ENCODE assay signal across 8 cellular contexts in genomic region chr16:85234310-85235235, GRCh38.
DNase-seq lines count a peak whose midpoint lies in the region; ATAC-seq and TF ChIP-seq lines count a peak whose summit lies in the region.

No MANE protein-coding gene starts in this region.

- H3K4me1 Mint-ChIP-seq in Caco-2 (ENCODE audit: low read depth, unreplicated experiment), result no peaks in the 10 kb centered on the region
- peaks cover 4% of the 10 kb centered on the region for H3K4me1 Mint-ChIP-seq in activated CD8-positive, alpha-beta T cell treated with anti-CD3 and anti-CD28 coated beads for 36 hours (ENCODE audit: low read depth)

- H2BK12ac ChIP-seq in neuronal stem cell (ENCODE audit: low read length), result peak overlapping the region; percentile 59

- no peak for ATAC-seq in activated CD8-positive, alpha-beta T cell treated with anti-CD3 and anti-CD28 coated beads for 36 hours

- H3K36me3 ChIP-seq in Caco-2 (ENCODE audit: control insufficient read depth, insufficient read depth, low read length), result no peaks in the 10 kb centered on the region
- peaks cover 2% of the 10 kb centered on the region for H3K36me3 ChIP-seq in fibroblast of lung (ENCODE audit: control insufficient read depth, insufficient read depth, low read length)
- no peaks in the 10 kb centered on the region for H3K36me3 ChIP-seq in neuronal stem cell (replicated peaks in 1 of 2; ENCODE audit: control insufficient read depth in 2 of 2, insufficient read depth in 2 of 2, low read length in 2 of 2)

- H3K4me2 ChIP-seq in fibroblast of lung (ENCODE audit: extremely low read depth, insufficient read depth, low read length) (peak overlapping the region; percentile 71), neuronal stem cell (ENCODE audit: insufficient read depth, low read length, poor library complexity, severe bottlenecking) (peak overlapping the region; percentile 98)

- no peaks in the 10 kb centered on the region for H3K36me3 Mint-ChIP-seq in Caco-2 (ENCODE audit: insufficient read depth, unreplicated experiment)
- no peaks in the 10 kb centered on the region for H3K36me3 Mint-ChIP-seq in activated CD8-positive, alpha-beta T cell treated with anti-CD3 and anti-CD28 coated beads for 36 hours (ENCODE audit: low read depth)

- no peak overlapping the region for H4K8ac ChIP-seq in neuronal stem cell (ENCODE audit: low read depth, low read length)

- POLR2A ChIA-PET in Caco-2 (lab: Charles Lee), result no interaction called here
- POLR2A ChIA-PET in activated CD8-positive, alpha-beta T cell treated with anti-CD3 and anti-CD28 coated beads for 36 hours (lab: Charles Lee), result interaction anchor here (1.0 kb wide), 1 partner anchor 56 kb away, joined by 3 read pairs; no protein-coding TSS in a partner anchor

- H3K27ac Mint-ChIP-seq in Caco-2 (ENCODE audit: unreplicated experiment), result no peak overlapping the region
- no peak overlapping the region for H3K27ac Mint-ChIP-seq in activated CD8-positive, alpha-beta T cell treated with anti-CD3 and anti-CD28 coated beads for 36 hours

- H3K4me3 Mint-ChIP-seq in Caco-2 (ENCODE audit: unreplicated experiment), result peak overlapping the region; percentile 17
- no peak overlapping the region for H3K4me3 Mint-ChIP-seq in activated CD8-positive, alpha-beta T cell treated with anti-CD3 and anti-CD28 coated beads for 36 hours

- no peak overlapping the region for H2BK120ac ChIP-seq in neuronal stem cell (ENCODE audit: low read depth, low read length)

- peak in 1 of 2 experiments; percentile 39 for DNase-seq in Caco-2
- peak; percentile 71 for DNase-seq in NCI-H524 treated with DMSO at 0.1 percent for 48 hours (lab: John Stamatoyannopoulos, UW)
- peak; percentile 88 to 90 for DNase-seq in fibroblast of lung (ENCODE audit: low read depth in 2 of 2)
- DNase-seq in neuronal stem cell (ENCODE audit: low spot score), result peak; percentile 91
- DNase-seq in activated CD8-positive, alpha-beta T cell treated with anti-CD3 and anti-CD28 coated beads for 36 hours, result no peak
- no peak for DNase-seq in stimulated activated CD4-positive, alpha-beta T cell treated with anti-CD3 and anti-CD28 coated beads, Interleukin-15, amount 100 ng/mL, for 24 hours
- DNase-seq in cortex of kidney (lab: John Stamatoyannopoulos, UW), result no peak
- DNase-seq in NOMO-1 treated with DMSO at 0.1 percent for 48 hours (lab: John Stamatoyannopoulos, UW; ENCODE audit: unreplicated experiment), result no peak

- H3K4me1 ChIP-seq in Caco-2 (0 out of 2 replicates have a peak, but pooled peaks cover 4% of the 10 kb centered on the region), fibroblast of lung (ENCODE audit: control insufficient read depth, extremely low read depth, insufficient read depth, low read length) (peaks cover 39% of the 10 kb centered on the region), neuronal stem cell (ENCODE audit: control insufficient read depth in 2 of 2, insufficient read depth in 1 of 2, low read depth in 1 of 2, low read length in 2 of 2) (peaks cover 26 to 28% of the 10 kb centered on the region in 2 donors)

- peak overlapping the region; percentile 97 for H3K18ac ChIP-seq in neuronal stem cell (ENCODE audit: low read length)

- H3K9ac ChIP-seq in fibroblast of lung (ENCODE audit: insufficient read depth, low read length) (peak overlapping the region; percentile 62), neuronal stem cell (ENCODE audit: low read depth, low read length, poor library complexity) (no peak overlapping the region)

- peak overlapping the region; percentile 69 for H3K27ac ChIP-seq in fibroblast of lung (ENCODE audit: insufficient read depth, low read length)
- peak overlapping the region; percentile 87 for H3K27ac ChIP-seq in neuronal stem cell (replicated peaks; ENCODE audit: low read length)

- H3K27me3 Mint-ChIP-seq in Caco-2 (ENCODE audit: insufficient read depth, unreplicated experiment), result no peaks in the 10 kb centered on the region
- H3K27me3 Mint-ChIP-seq in activated CD8-positive, alpha-beta T cell treated with anti-CD3 and anti-CD28 coated beads for 36 hours, result peaks cover 14% of the 10 kb centered on the region

- H3K79me1 ChIP-seq in neuronal stem cell (ENCODE audit: low read depth, low read length), result peaks cover 2% of the 10 kb centered on the region

- no CpG with 5 or more reads among the region's 36 CpGs for WGBS in neuronal stem cell (ENCODE audit: extremely low coverage in 2 of 2, insufficient read length in 2 of 2, insufficient replicate concordance in 1 of 2), 2 donors

- CTCF ChIA-PET in Caco-2 (lab: Charles Lee), result no interaction called here
- CTCF ChIA-PET in activated CD8-positive, alpha-beta T cell treated with anti-CD3 and anti-CD28 coated beads for 36 hours (lab: Charles Lee), result no interaction called here

- H2AFZ ChIP-seq in fibroblast of lung (ENCODE audit: low read length) (no peak overlapping the region), neuronal stem cell (ENCODE audit: low read length) (peak overlapping the region; percentile 77)

- peaks cover 11% of the 10 kb centered on the region for H3K9me3 Mint-ChIP-seq in Caco-2 (ENCODE audit: unreplicated experiment)
- H3K9me3 Mint-ChIP-seq in activated CD8-positive, alpha-beta T cell treated with anti-CD3 and anti-CD28 coated beads for 36 hours, result no peaks in the 10 kb centered on the region

- H4K20me1 ChIP-seq in fibroblast of lung (ENCODE audit: control insufficient read depth, extremely low read depth, insufficient read depth, low read length), result no peaks in the 10 kb centered on the region

- H3K4ac ChIP-seq in neuronal stem cell (ENCODE audit: low read length), result peak overlapping the region; percentile 40

- peak overlapping the region; percentile 56 for H3K23ac ChIP-seq in neuronal stem cell (ENCODE audit: low read depth, low read length, poor library complexity)

- H4K91ac ChIP-seq in neuronal stem cell (ENCODE audit: low read depth, low read length, poor library complexity), result no peak overlapping the region

- no TSS peak for BruUV-seq in Caco-2 (replicated peaks; lab: Mats Ljungman, UMichigan)

- H2BK5ac ChIP-seq in neuronal stem cell (ENCODE audit: low read length), result no peak overlapping the region

- H3K14ac ChIP-seq in neuronal stem cell (ENCODE audit: low read length), result no peak overlapping the region

- H3K9me3 ChIP-seq in Caco-2, result no peaks in the 10 kb centered on the region
- no peaks in the 10 kb centered on the region for H3K9me3 ChIP-seq in fibroblast of lung (ENCODE audit: control insufficient read depth, insufficient read depth, low read depth, low read length)
- no peaks in the 10 kb centered on the region for H3K9me3 ChIP-seq in neuronal stem cell (replicated peaks in 1 of 2; ENCODE audit: control insufficient read depth in 2 of 2, insufficient read depth in 1 of 2, low read depth in 1 of 2, low read length in 2 of 2)

- TF ChIP-seq CTCF in Caco-2 (IDR thresholded peaks at IDR 0.05; ENCODE audit: insufficient read depth in 1 of 2, low read depth in 1 of 2, low read length in 1 of 2, severe bottlenecking in 1 of 2, unreplicated experiment in 1 of 2) (no peak), fibroblast of lung (conservative IDR thresholded peaks at IDR 0.05 in 1 of 2, IDR thresholded peaks at IDR 0.05 in 1 of 2; ENCODE audit: low read depth in 1 of 2, low read length in 2 of 2) (peak in 1 of 2 donors; percentile 20)
- no peak for TF ChIP-seq CTCF in activated CD8-positive, alpha-beta T cell treated with anti-CD3 and anti-CD28 coated beads for 36 hours (IDR thresholded peaks at IDR 0.05)

- H3K4me3 ChIP-seq in Caco-2 (ENCODE audit: low read depth, low read length), result no peak overlapping the region
- peak overlapping the region in 3 of 4 experiments; percentile 1 to 49 (median 17) for H3K4me3 ChIP-seq in fibroblast of lung (replicated peaks in 1 of 4; ENCODE audit: control extremely low read depth in 1 of 4, insufficient read depth in 1 of 4, low read depth in 3 of 4, low read length in 4 of 4)
- peak overlapping the region in 1 of 2 donors; percentile 39 for H3K4me3 ChIP-seq in neuronal stem cell (ENCODE audit: low read length in 2 of 2)

- intact Hi-C loops in Caco-2 (cut with micrococcal nuclease; ENCODE audit: unreplicated experiment), result no loop called here
- intact Hi-C loops in activated CD8-positive, alpha-beta T cell treated with anti-CD3 and anti-CD28 coated beads for 36 hours (cut with micrococcal nuclease), result no loop called here

- H2BK15ac ChIP-seq in neuronal stem cell (ENCODE audit: low read length), result peak overlapping the region; percentile 90

- H2AK5ac ChIP-seq in neuronal stem cell (ENCODE audit: low read depth, low read length), result peak overlapping the region; percentile 89

- no peaks in the 10 kb centered on the region for H3K79me2 ChIP-seq in fibroblast of lung (ENCODE audit: control insufficient read depth, insufficient read depth, low read length)

- H3K27me3 ChIP-seq in Caco-2 (replicated peaks; ENCODE audit: control insufficient read depth, insufficient read depth, low read length) (no peaks in the 10 kb centered on the region), fibroblast of lung (ENCODE audit: control insufficient read depth, insufficient read depth, low read length) (no peaks in the 10 kb centered on the region), neuronal stem cell (ENCODE audit: control insufficient read depth in 3 of 3, insufficient read depth in 3 of 3, low read depth in 1 of 3, low read length in 3 of 3) (peaks cover 0 to 11% (median 0%) of the 10 kb centered on the region in 3 experiments)

Comparison
In these comparisons a context has a peak if more than half of its experiments do, and no peak if none do; other contexts are left out.
1. DNase-seq: peak in NCI-H524 treated with DMSO at 0.1 percent for 48 hours (single experiment), fibroblast of lung (2 of 2) and neuronal stem cell (single experiment); none in activated CD8-positive, alpha-beta T cell treated with anti-CD3 and anti-CD28 coated beads for 36 hours (single experiment), stimulated activated CD4-positive, alpha-beta T cell treated with anti-CD3 and anti-CD28 coated beads, Interleukin-15, amount 100 ng/mL, for 24 hours (single experiment), cortex of kidney (single experiment) and NOMO-1 treated with DMSO at 0.1 percent for 48 hours (single experiment).